22 cellular contexts compared by ENCODE assay signal in genomic region chr3:34256021-34256420, GRCh38.
A peak's percentile ranks its signal among the peaks of the same experiment; 100 is the strongest.
DNase-seq lines count a peak whose midpoint lies in the region; ATAC-seq, FAIRE-seq and TF ChIP-seq lines count a peak whose summit lies in the region.
"Had no signal": no experiment of that assay in that cellular context is flagged by ENCODE, and none has a peak within 500 bp of the region (broad histone marks: within the 10 kb centered on the region; RNA-seq: fewer than 3 reads in every experiment).

No MANE protein-coding gene starts in this region.

- TF ChIP-seq EP300 in HepG2 (IDR thresholded peaks at IDR 0.05; ENCODE audit: low read depth in 2 of 2, low read length in 2 of 2) (no peak), HepG2 (CRISPR knock-in tag; IDR thresholded peaks at IDR 0.05; ENCODE audit: borderline replicate concordance) (no peak)

- H3K9me3 Mint-ChIP-seq in osteocyte (ENCODE audit: unreplicated experiment) = no peaks in the 10 kb centered on the region
- H3K9me3 Mint-ChIP-seq: activated naive CD8-positive, alpha-beta T cell treated with anti-CD3 and anti-CD28 coated beads for 36 hours; natural killer cell; stimulated activated naive CD8-positive, alpha-beta T cell treated with anti-CD3 and anti-CD28 coated beads, Interleukin-15, Interleukin-2, amounts not matched to agents 100 ng/mL and 50 ng/mL, for 24 hours had no signal

- peak; percentile 24 for DNase-seq in G401 (ENCODE audit: low spot score)
- peak; percentile 94 for DNase-seq in NCI-H2107 treated with DMSO at 0.1 percent for 48 hours (lab: John Stamatoyannopoulos, UW; ENCODE audit: unreplicated experiment)
- no peak for DNase-seq in osteocyte (ENCODE audit: extremely low spot score, unreplicated experiment)
- DNase-seq in osteoblast (ENCODE audit: insufficient read length, low spot score, missing footprints) = no peak
- DNase-seq in stimulated activated CD4-positive, alpha-beta T cell treated with anti-CD3 and anti-CD28 coated beads, Interleukin-2, amount 100 ng/mL, for 48 hours = no peak
- no peak for DNase-seq in HepG2 (ENCODE audit: low spot score)
- no peak for DNase-seq in ecto neural progenitor cell (ENCODE audit: low spot score)
- DNase-seq: activated CD4-positive, alpha-beta T cell treated with anti-CD3 and anti-CD28 coated beads, Interleukin-2, amount 50 U/mL, for 4 hours; activated naive CD8-positive, alpha-beta T cell treated with anti-CD3 and anti-CD28 coated beads for 36 hours; GDM1; H7; natural killer cell; NCI-H510A treated with DMSO at 0.1 percent for 48 hours; PC-9; SK-N-SH; stimulated activated CD4-positive, alpha-beta T cell treated with anti-CD3 and anti-CD28 coated beads, Interleukin-15, amount 100 ng/mL, for 24 hours had no signal

- H3K79me2 ChIP-seq in osteoblast (ENCODE audit: insufficient read depth, low read length) (no peaks in the 10 kb centered on the region), HepG2 (ENCODE audit: insufficient read depth, low read length) (no peaks in the 10 kb centered on the region)

- H3K4me3 ChIP-seq in osteoblast (ENCODE audit: insufficient read depth, low read length) (no peak overlapping the region), HepG2 (replicated peaks in 1 of 3; ENCODE audit: insufficient read depth in 1 of 3, low read depth in 2 of 3, low read length in 3 of 3) (no peak overlapping the region)
- H3K4me3 ChIP-seq: breast epithelium, PC-9, right atrium auricular region had no signal

- POLR2A ChIA-PET in HepG2 (lab: Yijun Ruan, JAX) = no interaction called here

- no peak overlapping the region for H3K9ac ChIP-seq in HepG2 (ENCODE audit: insufficient read depth, low read depth, low read length)
- H3K9ac ChIP-seq: SK-N-SH had no signal

- 28% methylated on average over 2 of the region's 2 CpGs for WGBS in HepG2 (ENCODE audit: low lambda C conversion rate)

- intact Hi-C loops in HepG2 (cut with micrococcal nuclease; ENCODE audit: unreplicated experiment) = no loop called here

- H3K27me3 ChIP-seq in osteoblast (ENCODE audit: insufficient read depth, low read length) (no peaks in the 10 kb centered on the region), HepG2 (ENCODE audit: control insufficient read depth in 1 of 2, insufficient read depth in 2 of 2, low read length in 2 of 2) (no peaks in the 10 kb centered on the region)
- H3K27me3 ChIP-seq: breast epithelium, right atrium auricular region had no signal

- BruUV-seq in HepG2 (replicated peaks; lab: Mats Ljungman, UMichigan) = no TSS peak

- CTCF ChIA-PET in HepG2 (lab: Yijun Ruan, JAX; ENCODE audit: low intra/inter-chr PET ratio, low total read pairs) = no interaction called here

- TF ChIP-seq CTCF in VCaP (conservative IDR thresholded peaks at IDR 0.05) = no peak
- TF ChIP-seq CTCF in osteocyte (IDR thresholded peaks at IDR 0.05) = no peak
- TF ChIP-seq CTCF in osteoblast (IDR thresholded peaks at IDR 0.05; ENCODE audit: extremely low read depth, low read depth, low read length) = no peak
- TF ChIP-seq CTCF in HepG2 (CRISPR knock-in tag; IDR thresholded peaks at IDR 0.05) = no peak

- FAIRE-seq in HepG2 (lab: Jason Lieb, UNC) = no peak
- FAIRE-seq: GM12891, HTR-8/SVneo had no signal

- no peak overlapping the region for H2AFZ ChIP-seq in osteoblast (ENCODE audit: low read length)
- no peak overlapping the region for H2AFZ ChIP-seq in HepG2 (ENCODE audit: low read length)
- H2AFZ ChIP-seq: PC-9 had no signal

- TF ChIP-seq POLR2A in HepG2 (IDR thresholded peaks at IDR 0.05; ENCODE audit: insufficient read depth in 1 of 2, low read depth in 2 of 2, low read length in 2 of 2) = no peak

- H3K36me3 Mint-ChIP-seq in osteocyte (ENCODE audit: unreplicated experiment) = peaks cover 20% of the 10 kb centered on the region
- H3K36me3 Mint-ChIP-seq: activated naive CD8-positive, alpha-beta T cell treated with anti-CD3 and anti-CD28 coated beads for 36 hours; natural killer cell had no signal

- TF ChIP-seq RAD21 in HepG2 (CRISPR knock-in tag; IDR thresholded peaks at IDR 0.05) = no peak

- no peak for ATAC-seq in HepG2
- ATAC-seq: natural killer cell had no signal

- no peak overlapping the region for H3K4me3 Mint-ChIP-seq in osteocyte (ENCODE audit: unreplicated experiment)
- H3K4me3 Mint-ChIP-seq: activated naive CD8-positive, alpha-beta T cell treated with anti-CD3 and anti-CD28 coated beads for 36 hours; natural killer cell; stimulated activated naive CD8-positive, alpha-beta T cell treated with anti-CD3 and anti-CD28 coated beads, Interleukin-15, Interleukin-2, amounts not matched to agents 100 ng/mL and 50 ng/mL, for 24 hours had no signal

- in situ Hi-C loops in G401 (cut with HindIII; ENCODE audit: low sequenced_read_pairs) = no loop called here
- in situ Hi-C loops in HepG2 (cut with HindIII; ENCODE audit: extremely low pct_ligation_motif_present, low pct_unique_long_range_greater_than_20kb) = no loop called here

- peaks cover 3% of the 10 kb centered on the region for H3K4me1 ChIP-seq in osteoblast (ENCODE audit: insufficient read depth, low read length)
- H3K4me1 ChIP-seq in HepG2 (ENCODE audit: insufficient read depth, low read length) = no peaks in the 10 kb centered on the region
- H3K4me1 ChIP-seq: breast epithelium had no signal

- H4K20me1 ChIP-seq in osteoblast (ENCODE audit: insufficient read depth, low read length) = no peaks in the 10 kb centered on the region
- no peaks in the 10 kb centered on the region for H4K20me1 ChIP-seq in HepG2 (ENCODE audit: insufficient read depth, low read length)

- no peaks in the 10 kb centered on the region for H3K36me3 ChIP-seq in osteoblast (ENCODE audit: insufficient read depth, low read length)
- H3K36me3 ChIP-seq in HepG2 (replicated peaks in 1 of 2; ENCODE audit: control insufficient read depth in 1 of 2, insufficient read depth in 2 of 2, low read length in 2 of 2) = no peaks in the 10 kb centered on the region
- H3K36me3 ChIP-seq: breast epithelium, right atrium auricular region had no signal

- H3K4me1 Mint-ChIP-seq in osteocyte (ENCODE audit: unreplicated experiment) = peaks cover 80% of the 10 kb centered on the region
- H3K4me1 Mint-ChIP-seq: natural killer cell had no signal

- peak overlapping the region; percentile 92 for H3K27ac Mint-ChIP-seq in osteocyte (ENCODE audit: unreplicated experiment)
- H3K27ac Mint-ChIP-seq: activated naive CD8-positive, alpha-beta T cell treated with anti-CD3 and anti-CD28 coated beads for 36 hours; natural killer cell; stimulated activated naive CD8-positive, alpha-beta T cell treated with anti-CD3 and anti-CD28 coated beads, Interleukin-15, Interleukin-2, amounts not matched to agents 100 ng/mL and 50 ng/mL, for 24 hours had no signal

- H3K9me3 ChIP-seq in osteoblast (ENCODE audit: low read depth, low read length) (no peaks in the 10 kb centered on the region), HepG2 (ENCODE audit: low read length) (no peaks in the 10 kb centered on the region)
- H3K9me3 ChIP-seq: breast epithelium, right atrium auricular region, SK-N-SH had no signal

- H3K4me2 ChIP-seq in osteoblast (ENCODE audit: insufficient read depth, low read length) (no peak overlapping the region), HepG2 (ENCODE audit: low read depth, low read length) (no peak overlapping the region)
- H3K4me2 ChIP-seq: PC-9, SK-N-SH had no signal

- no peaks in the 10 kb centered on the region for H3K27me3 Mint-ChIP-seq in osteocyte (ENCODE audit: unreplicated experiment)
- H3K27me3 Mint-ChIP-seq: stimulated activated naive CD8-positive, alpha-beta T cell treated with anti-CD3 and anti-CD28 coated beads, Interleukin-15, Interleukin-2, amounts not matched to agents 100 ng/mL and 50 ng/mL, for 24 hours had no signal

- H3K27ac ChIP-seq in VCaP (peak overlapping the region; percentile 66), osteoblast (ENCODE audit: low read depth, low read length) (no peak overlapping the region), HepG2 (ENCODE audit: extremely low read length, insufficient read depth, low read length) (no peak overlapping the region)
- H3K27ac ChIP-seq: breast epithelium, PC-9, right atrium auricular region had no signal

TF ChIP-seq in HepG2, 621 proteins besides CTCF, POLR2A, EP300 and RAD21:
- TF ChIP-seq PLRG1 (conservative IDR thresholded peaks at IDR 0.05) = no peak
TF ChIP-seq in HepG2: peak in this region for 0.

Comparison
In these comparisons a context has a peak if more than half of its experiments do, and no peak if none do; other contexts are left out.
1. DNase-seq: peak in G401 (single experiment) and NCI-H2107 treated with DMSO at 0.1 percent for 48 hours (single experiment); none in osteocyte (single experiment), osteoblast (single experiment), stimulated activated CD4-positive, alpha-beta T cell treated with anti-CD3 and anti-CD28 coated beads, Interleukin-2, amount 100 ng/mL, for 48 hours (0 of 2), HepG2 (single experiment) and ecto neural progenitor cell (single experiment).